In genomic region chr11:78290293-78291176, GRCh38 we compare ENCODE assay signal across 1 cellular context.
TF ChIP-seq lines count a peak whose summit lies in the region.

No MANE protein-coding gene starts in this region.

TF ChIP-seq in K562, 482 proteins besides CTCF, POLR2A, EP300 and RAD21 (continued from another document and continues in another):
- TF ChIP-seq, protein P1, sequence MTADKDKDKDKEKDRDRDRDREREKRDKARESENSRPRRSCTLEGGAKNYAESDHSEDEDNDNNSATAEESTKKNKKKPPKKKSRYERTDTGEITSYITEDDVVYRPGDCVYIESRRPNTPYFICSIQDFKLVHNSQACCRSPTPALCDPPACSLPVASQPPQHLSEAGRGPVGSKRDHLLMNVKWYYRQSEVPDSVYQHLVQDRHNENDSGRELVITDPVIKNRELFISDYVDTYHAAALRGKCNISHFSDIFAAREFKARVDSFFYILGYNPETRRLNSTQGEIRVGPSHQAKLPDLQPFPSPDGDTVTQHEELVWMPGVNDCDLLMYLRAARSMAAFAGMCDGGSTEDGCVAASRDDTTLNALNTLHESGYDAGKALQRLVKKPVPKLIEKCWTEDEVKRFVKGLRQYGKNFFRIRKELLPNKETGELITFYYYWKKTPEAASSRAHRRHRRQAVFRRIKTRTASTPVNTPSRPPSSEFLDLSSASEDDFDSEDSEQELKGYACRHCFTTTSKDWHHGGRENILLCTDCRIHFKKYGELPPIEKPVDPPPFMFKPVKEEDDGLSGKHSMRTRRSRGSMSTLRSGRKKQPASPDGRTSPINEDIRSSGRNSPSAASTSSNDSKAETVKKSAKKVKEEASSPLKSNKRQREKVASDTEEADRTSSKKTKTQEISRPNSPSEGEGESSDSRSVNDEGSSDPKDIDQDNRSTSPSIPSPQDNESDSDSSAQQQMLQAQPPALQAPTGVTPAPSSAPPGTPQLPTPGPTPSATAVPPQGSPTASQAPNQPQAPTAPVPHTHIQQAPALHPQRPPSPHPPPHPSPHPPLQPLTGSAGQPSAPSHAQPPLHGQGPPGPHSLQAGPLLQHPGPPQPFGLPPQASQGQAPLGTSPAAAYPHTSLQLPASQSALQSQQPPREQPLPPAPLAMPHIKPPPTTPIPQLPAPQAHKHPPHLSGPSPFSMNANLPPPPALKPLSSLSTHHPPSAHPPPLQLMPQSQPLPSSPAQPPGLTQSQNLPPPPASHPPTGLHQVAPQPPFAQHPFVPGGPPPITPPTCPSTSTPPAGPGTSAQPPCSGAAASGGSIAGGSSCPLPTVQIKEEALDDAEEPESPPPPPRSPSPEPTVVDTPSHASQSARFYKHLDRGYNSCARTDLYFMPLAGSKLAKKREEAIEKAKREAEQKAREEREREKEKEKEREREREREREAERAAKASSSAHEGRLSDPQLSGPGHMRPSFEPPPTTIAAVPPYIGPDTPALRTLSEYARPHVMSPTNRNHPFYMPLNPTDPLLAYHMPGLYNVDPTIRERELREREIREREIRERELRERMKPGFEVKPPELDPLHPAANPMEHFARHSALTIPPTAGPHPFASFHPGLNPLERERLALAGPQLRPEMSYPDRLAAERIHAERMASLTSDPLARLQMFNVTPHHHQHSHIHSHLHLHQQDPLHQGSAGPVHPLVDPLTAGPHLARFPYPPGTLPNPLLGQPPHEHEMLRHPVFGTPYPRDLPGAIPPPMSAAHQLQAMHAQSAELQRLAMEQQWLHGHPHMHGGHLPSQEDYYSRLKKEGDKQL (CRISPR knock-in tag; IDR thresholded peaks at IDR 0.05; ENCODE audit: borderline replicate concordance): no peak
- TF ChIP-seq MAFK (IDR thresholded peaks at IDR 0.05; ENCODE audit: low read length) (peak; percentile 38), GABPB2 (CRISPR knock-in tag; conservative IDR thresholded peaks at IDR 0.05) (no peak), GTF2A2 (tag; IDR thresholded peaks at IDR 0.05) (peak; percentile 78; the same call in 1 of the 2 replicates), ZNF830 (CRISPR knock-in tag; IDR thresholded peaks at IDR 0.05) (no peak), SP1 (CRISPR knock-in tag; IDR thresholded peaks at IDR 0.05) (peak; percentile 61), MXD1 (CRISPR knock-in tag; IDR thresholded peaks at IDR 0.05; ENCODE audit: borderline replicate concordance, poor library complexity, severe bottlenecking) (no peak), MLLT1 (IDR thresholded peaks at IDR 0.05) (peak in 1 of 2 experiments; percentile 90; a peak in 2 of 4 replicates), ARID1B (IDR thresholded peaks at IDR 0.05) (peak; percentile 89), HNRNPLL (IDR thresholded peaks at IDR 0.05; ENCODE audit: low read depth, low read length, poor library complexity, severe bottlenecking) (no peak), SREBF1 (IDR thresholded peaks at IDR 0.05; ENCODE audit: borderline replicate concordance, low read depth, low read length) (no peak), ZNF384 (IDR thresholded peaks at IDR 0.05; ENCODE audit: low read depth, low read length) (peak; percentile 17; the same call in 1 of the 2 replicates), ZFPM2 (CRISPR knock-in tag; IDR thresholded peaks at IDR 0.05) (no peak), KLF10 (CRISPR knock-in tag; IDR thresholded peaks at IDR 0.05) (peak; percentile 23; the same call in 1 of the 2 replicates), ZNF311 (CRISPR knock-in tag; IDR thresholded peaks at IDR 0.05) (peak; percentile 89), MECOM (CRISPR knock-in tag; IDR thresholded peaks at IDR 0.05) (peak; percentile 91), ZNF431 (CRISPR knock-in tag; IDR thresholded peaks at IDR 0.05) (no peak), PTTG1 (tag; IDR thresholded peaks at IDR 0.05; ENCODE audit: low read depth) (no peak), SIX5 (IDR thresholded peaks at IDR 0.05; ENCODE audit: borderline replicate concordance in 1 of 2, insufficient read depth in 1 of 2, low read depth in 1 of 2, low read length in 2 of 2) (no peak), XRCC3 (IDR thresholded peaks at IDR 0.05) (no peak), ZNF696 (CRISPR knock-in tag; conservative IDR thresholded peaks at IDR 0.05) (no peak), ZNF140 (CRISPR knock-in tag; IDR thresholded peaks at IDR 0.05) (no peak), GATAD2A (IDR thresholded peaks at IDR 0.05) (0 out of 2 replicates have a peak, but pooled peaks have one; percentile 61), NONO (IDR thresholded peaks at IDR 0.05; ENCODE audit: low read depth in 2 of 2, low read length in 1 of 2) (peak in 1 of 2 experiments; percentile 37; a peak in 1 of 4 replicates), POLR2B (IDR thresholded peaks at IDR 0.05; ENCODE audit: low read depth, partially characterized antibody) (no peak), ZNF239 (CRISPR knock-in tag; IDR thresholded peaks at IDR 0.05) (peak; percentile 49; the same call in 1 of the 2 replicates), FOXK2 (conservative IDR thresholded peaks at IDR 0.05 in 1 of 2, IDR thresholded peaks at IDR 0.05 in 1 of 2; ENCODE audit: low read depth in 2 of 2) (peak; percentile 61 to 83; a peak in 3 of 4 replicates), TEAD4 (IDR thresholded peaks at IDR 0.05; ENCODE audit: low read length) (peak; percentile 83), TEAD4 (CRISPR knock-in tag; IDR thresholded peaks at IDR 0.05; ENCODE audit: borderline replicate concordance) (no peak), FIP1L1 (IDR thresholded peaks at IDR 0.05; ENCODE audit: low read depth, low read length, poor library complexity, severe bottlenecking) (no peak), ZNF707 (CRISPR knock-in tag; conservative IDR thresholded peaks at IDR 0.05) (no peak), ZBED1 (IDR thresholded peaks at IDR 0.05) (no peak; the same call in 1 of the 2 replicates), ZFP91 (CRISPR knock-in tag; IDR thresholded peaks at IDR 0.05) (no peak), RUNX1 (IDR thresholded peaks at IDR 0.05; ENCODE audit: low read depth) (no peak), DIDO1 (tag; IDR thresholded peaks at IDR 0.05; ENCODE audit: low read depth) (no peak), PHF20 (IDR thresholded peaks at IDR 0.05; ENCODE audit: partially characterized antibody) (no peak), MYC (IDR thresholded peaks at IDR 0.05; ENCODE audit: low read depth, low read length) (peak; percentile 88), MYC (CRISPR knock-in tag; IDR thresholded peaks at IDR 0.05; ENCODE audit: borderline replicate concordance, low read depth) (peak; percentile 65), ZBTB2 (IDR thresholded peaks at IDR 0.05) (no peak; the same call in 1 of the 2 replicates), HIVEP1 (CRISPR knock-in tag; IDR thresholded peaks at IDR 0.05) (peak; percentile 22; the same call in 1 of the 2 replicates), NKRF (IDR thresholded peaks at IDR 0.05; ENCODE audit: borderline replicate concordance) (no peak), MCM3 (IDR thresholded peaks at IDR 0.05) (no peak), ZBTB43 (CRISPR knock-in tag; IDR thresholded peaks at IDR 0.05) (no peak)
- TF ChIP-seq, protein P2, sequence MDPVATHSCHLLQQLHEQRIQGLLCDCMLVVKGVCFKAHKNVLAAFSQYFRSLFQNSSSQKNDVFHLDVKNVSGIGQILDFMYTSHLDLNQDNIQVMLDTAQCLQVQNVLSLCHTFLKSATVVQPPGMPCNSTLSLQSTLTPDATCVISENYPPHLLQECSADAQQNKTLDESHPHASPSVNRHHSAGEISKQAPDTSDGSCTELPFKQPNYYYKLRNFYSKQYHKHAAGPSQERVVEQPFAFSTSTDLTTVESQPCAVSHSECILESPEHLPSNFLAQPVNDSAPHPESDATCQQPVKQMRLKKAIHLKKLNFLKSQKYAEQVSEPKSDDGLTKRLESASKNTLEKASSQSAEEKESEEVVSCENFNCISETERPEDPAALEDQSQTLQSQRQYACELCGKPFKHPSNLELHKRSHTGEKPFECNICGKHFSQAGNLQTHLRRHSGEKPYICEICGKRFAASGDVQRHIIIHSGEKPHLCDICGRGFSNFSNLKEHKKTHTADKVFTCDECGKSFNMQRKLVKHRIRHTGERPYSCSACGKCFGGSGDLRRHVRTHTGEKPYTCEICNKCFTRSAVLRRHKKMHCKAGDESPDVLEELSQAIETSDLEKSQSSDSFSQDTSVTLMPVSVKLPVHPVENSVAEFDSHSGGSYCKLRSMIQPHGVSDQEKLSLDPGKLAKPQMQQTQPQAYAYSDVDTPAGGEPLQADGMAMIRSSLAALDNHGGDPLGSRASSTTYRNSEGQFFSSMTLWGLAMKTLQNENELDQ (CRISPR knock-in tag; IDR thresholded peaks at IDR 0.05; ENCODE audit: borderline replicate concordance): no peak
- TF ChIP-seq, protein P3, sequence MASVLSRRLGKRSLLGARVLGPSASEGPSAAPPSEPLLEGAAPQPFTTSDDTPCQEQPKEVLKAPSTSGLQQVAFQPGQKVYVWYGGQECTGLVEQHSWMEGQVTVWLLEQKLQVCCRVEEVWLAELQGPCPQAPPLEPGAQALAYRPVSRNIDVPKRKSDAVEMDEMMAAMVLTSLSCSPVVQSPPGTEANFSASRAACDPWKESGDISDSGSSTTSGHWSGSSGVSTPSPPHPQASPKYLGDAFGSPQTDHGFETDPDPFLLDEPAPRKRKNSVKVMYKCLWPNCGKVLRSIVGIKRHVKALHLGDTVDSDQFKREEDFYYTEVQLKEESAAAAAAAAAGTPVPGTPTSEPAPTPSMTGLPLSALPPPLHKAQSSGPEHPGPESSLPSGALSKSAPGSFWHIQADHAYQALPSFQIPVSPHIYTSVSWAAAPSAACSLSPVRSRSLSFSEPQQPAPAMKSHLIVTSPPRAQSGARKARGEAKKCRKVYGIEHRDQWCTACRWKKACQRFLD (CRISPR knock-in tag; IDR thresholded peaks at IDR 0.05): 0 out of 2 replicates have a peak, but pooled peaks have one; percentile 21
- TF ChIP-seq, protein P4, sequence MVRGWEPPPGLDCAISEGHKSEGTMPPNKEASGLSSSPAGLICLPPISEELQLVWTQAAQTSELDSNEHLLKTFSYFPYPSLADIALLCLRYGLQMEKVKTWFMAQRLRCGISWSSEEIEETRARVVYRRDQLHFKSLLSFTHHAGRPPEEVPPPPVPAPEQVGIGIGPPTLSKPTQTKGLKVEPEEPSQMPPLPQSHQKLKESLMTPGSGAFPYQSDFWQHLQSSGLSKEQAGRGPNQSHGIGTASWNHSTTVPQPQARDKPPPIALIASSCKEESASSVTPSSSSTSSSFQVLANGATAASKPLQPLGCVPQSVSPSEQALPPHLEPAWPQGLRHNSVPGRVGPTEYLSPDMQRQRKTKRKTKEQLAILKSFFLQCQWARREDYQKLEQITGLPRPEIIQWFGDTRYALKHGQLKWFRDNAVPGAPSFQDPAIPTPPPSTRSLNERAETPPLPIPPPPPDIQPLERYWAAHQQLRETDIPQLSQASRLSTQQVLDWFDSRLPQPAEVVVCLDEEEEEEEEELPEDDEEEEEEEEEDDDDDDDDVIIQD (CRISPR knock-in tag; IDR thresholded peaks at IDR 0.05): no peak
